8 cellular contexts compared by ENCODE assay signal in genomic region chr19:45451181-45451849, GRCh38. TPM values are rescaled to one million over a fixed set of nuclear protein-coding genes. Genes with fewer than 3 reads are reported as not detected.
DNase-seq lines count a peak whose midpoint lies in the region; ATAC-seq and TF ChIP-seq lines count a peak whose summit lies in the region.

No MANE protein-coding gene starts in this region.

- peak overlapping the region; percentile 96 for H3K27ac ChIP-seq in epithelial cell of prostate
- peak overlapping the region; percentile 99 for H3K27ac ChIP-seq in naive thymus-derived CD4-positive, alpha-beta T cell (ENCODE audit: low read depth, low read length)

- H3K27ac Mint-ChIP-seq in activated B cell treated with CpG ODN at 0.5 μM for 24 hours: peak overlapping the region; percentile 93
- peak overlapping the region; percentile 96 to 100 (median 99) for H3K27ac Mint-ChIP-seq in naive thymus-derived CD4-positive, alpha-beta T cell

- H3K36me3 Mint-ChIP-seq in activated B cell treated with CpG ODN at 0.5 μM for 24 hours (ENCODE audit: low read depth): peaks cover 3% of the 10 kb centered on the region
- no peaks in the 10 kb centered on the region for H3K36me3 Mint-ChIP-seq in naive thymus-derived CD4-positive, alpha-beta T cell

- no peaks in the 10 kb centered on the region for H3K9me3 Mint-ChIP-seq in activated B cell treated with CpG ODN at 0.5 μM for 24 hours
- H3K9me3 Mint-ChIP-seq in naive thymus-derived CD4-positive, alpha-beta T cell: peaks cover 0 to 11% (median 0%) of the 10 kb centered on the region in 11 donors

- CTCF ChIA-PET in activated B cell treated with CpG ODN at 0.5 μM for 24 hours (lab: Charles Lee): interaction anchor here (1.0 kb wide), 1 partner anchor 12 kb away, joined by 4 read pairs; no protein-coding TSS in a partner anchor
- CTCF ChIA-PET in naive thymus-derived CD4-positive, alpha-beta T cell (lab: Charles Lee): interaction anchor here (0.9 to 1.0 kb wide), 2 partner anchors 12 to 33 kb away, joined by 3 to 4 read pairs; no protein-coding TSS in a partner anchor

- POLR2A ChIA-PET in activated B cell treated with CpG ODN at 0.5 μM for 24 hours (lab: Charles Lee): interaction anchor here (0.9 to 4.2 kb wide), 2 partner anchors 11 to 17 kb away, joined by 3 to 34 read pairs; partner anchors contain the start of gene FOSB
- POLR2A ChIA-PET in naive thymus-derived CD4-positive, alpha-beta T cell (lab: Charles Lee): interaction anchor here (1.6 to 2.3 kb wide), 2 partner anchors 12 to 18 kb away, joined by 5 to 9 read pairs; no protein-coding TSS in a partner anchor

- H3K27me3 Mint-ChIP-seq in activated B cell treated with CpG ODN at 0.5 μM for 24 hours: no peaks in the 10 kb centered on the region
- peaks cover 0 to 26% (median 0%) of the 10 kb centered on the region in 5 donors for H3K27me3 Mint-ChIP-seq in naive thymus-derived CD4-positive, alpha-beta T cell

- DNase-seq in EH (ENCODE audit: low read depth) (peak; percentile 78), activated B cell treated with CpG ODN at 0.5 μM for 24 hours (peak; percentile 50), epithelial cell of prostate (ENCODE audit: low read depth, low spot score) (peak; percentile 77), DMS114 treated with DMSO at 0.1 percent for 48 hours (lab: John Stamatoyannopoulos, UW; ENCODE audit: unreplicated experiment) (no peak), NCI-H226 (no peak)
- peak in 7 of 9 donors; percentile 52 to 78 (median 71) for DNase-seq in naive thymus-derived CD4-positive, alpha-beta T cell

- peak overlapping the region; percentile 83 for H3K4me3 Mint-ChIP-seq in activated B cell treated with CpG ODN at 0.5 μM for 24 hours
- peak overlapping the region; percentile 81 to 97 (median 90) for H3K4me3 Mint-ChIP-seq in naive thymus-derived CD4-positive, alpha-beta T cell

- H3K4me1 Mint-ChIP-seq in activated B cell treated with CpG ODN at 0.5 μM for 24 hours: peaks cover 56% of the 10 kb centered on the region
- H3K4me1 Mint-ChIP-seq in naive thymus-derived CD4-positive, alpha-beta T cell: peaks cover 30 to 66% (median 47%) of the 10 kb centered on the region in 7 donors

- peaks cover 25 to 41% of the 10 kb centered on the region in 2 donors for H3K4me1 ChIP-seq in naive thymus-derived CD4-positive, alpha-beta T cell (ENCODE audit: control insufficient read depth in 2 of 2, insufficient read depth in 2 of 2, low read length in 2 of 2)

- H3K4me3 ChIP-seq in naive thymus-derived CD4-positive, alpha-beta T cell (ENCODE audit: low read length): peak overlapping the region; percentile 70

- H3K36me3 ChIP-seq in naive thymus-derived CD4-positive, alpha-beta T cell (ENCODE audit: control insufficient read depth in 2 of 3, insufficient read depth in 3 of 3, low read length in 3 of 3): no peaks in the 10 kb centered on the region

- no peaks in the 10 kb centered on the region for H3K9me3 ChIP-seq in naive thymus-derived CD4-positive, alpha-beta T cell (ENCODE audit: control insufficient read depth in 2 of 3, low read length in 3 of 3)

- ATAC-seq in HG02970 (IDR thresholded peaks at IDR 0.05; ENCODE audit: low FRiP score, unreplicated experiment): peak; percentile 2
- ATAC-seq in activated B cell treated with CpG ODN at 0.5 μM for 24 hours (ENCODE audit: low read depth): peak; percentile 41
- ATAC-seq in naive thymus-derived CD4-positive, alpha-beta T cell: peak; percentile 50
- no peak for ATAC-seq in GM21529 (IDR thresholded peaks at IDR 0.05; ENCODE audit: unreplicated experiment)

- no peak for TF ChIP-seq CTCF in activated B cell treated with CpG ODN at 0.5 μM for 24 hours (IDR thresholded peaks at IDR 0.05)

- intact Hi-C loops in activated B cell treated with CpG ODN at 0.5 μM for 24 hours (cut with micrococcal nuclease): loop anchor here (1.0 to 2.0 kb wide), 2 partner anchors 8 to 241 kb away; partner anchors contain the start of gene QPCTL
- intact Hi-C loops in naive thymus-derived CD4-positive, alpha-beta T cell (cut with micrococcal nuclease): loop anchor here (1.0 kb wide), 3 partner anchors 8 to 16 kb away; partner anchors contain the start of gene FOSB (in 1 of the 2)

- no peaks in the 10 kb centered on the region for H3K27me3 ChIP-seq in naive thymus-derived CD4-positive, alpha-beta T cell (ENCODE audit: control insufficient read depth in 2 of 2, insufficient read depth in 2 of 2, low read length in 2 of 2)

RNA-seq across cellular contexts. Expression of gene FOSB, which starts 16.5 kb away (rescaled TPM):
- 16.8 and 20.4 TPM in 2 replicates for total RNA-seq in activated B cell treated with CpG ODN at 0.5 μM for 24 hours
- total RNA-seq in naive thymus-derived CD4-positive, alpha-beta T cell: 1,000 to 10,000 TPM in 1 of 5 experiments, 100 to 1,000 TPM in 1, 10 to 100 TPM in 2, 1 to 10 TPM in 1; 2.1 to 1,925 (median 22.8) TPM
- polyA plus RNA-seq in naive thymus-derived CD4-positive, alpha-beta T cell: 1 to 10 TPM; 3.0 to 5.3 TPM

RNA-seq across cellular contexts. Expression of gene ERCC1, which starts 27.6 kb away (rescaled TPM):
- total RNA-seq in activated B cell treated with CpG ODN at 0.5 μM for 24 hours: 69.2 and 71.6 TPM in 2 replicates
- 10 to 100 TPM; 45.1 to 88.2 (median 53.4) TPM for total RNA-seq in naive thymus-derived CD4-positive, alpha-beta T cell
- 10 to 100 TPM; 31.7 to 32.7 TPM for polyA plus RNA-seq in naive thymus-derived CD4-positive, alpha-beta T cell

RNA-seq across cellular contexts. Expression of gene POLR1G, which starts 44.9 kb away (rescaled TPM):
- total RNA-seq in activated B cell treated with CpG ODN at 0.5 μM for 24 hours: 6.7 and 6.8 TPM in 2 replicates
- 1 to 10 TPM in 4 of 5 experiments, under 1 TPM in 1; 0.45 to 8.2 (median 4.7) TPM for total RNA-seq in naive thymus-derived CD4-positive, alpha-beta T cell
- polyA plus RNA-seq in naive thymus-derived CD4-positive, alpha-beta T cell: 1 to 10 TPM; 5.1 to 5.4 TPM

RNA-seq across cellular contexts. Expression of gene RTN2, which starts 45.5 kb away (rescaled TPM):
- 1.2 and 1.5 TPM in 2 replicates for total RNA-seq in activated B cell treated with CpG ODN at 0.5 μM for 24 hours
- 1 to 10 TPM in 4 of 5 experiments, under 1 TPM in 1; 0.86 to 3.1 (median 2.4) TPM for total RNA-seq in naive thymus-derived CD4-positive, alpha-beta T cell
- polyA plus RNA-seq in naive thymus-derived CD4-positive, alpha-beta T cell: under 1 TPM; 0.30 to 0.37 TPM

RNA-seq across cellular contexts. Expression of gene PPP1R13L, which starts 46.4 kb away (rescaled TPM):
- total RNA-seq in activated B cell treated with CpG ODN at 0.5 μM for 24 hours: 4.0 and 5.1 TPM in 2 replicates
- 10 to 100 TPM in 3 of 5 experiments, 1 to 10 TPM in 2; 2.9 to 24.4 (median 11.1) TPM for total RNA-seq in naive thymus-derived CD4-positive, alpha-beta T cell
- polyA plus RNA-seq in naive thymus-derived CD4-positive, alpha-beta T cell: under 1 TPM; 0.56 to 0.61 TPM

Comparison
In these comparisons a context has a peak if more than half of its experiments do, and no peak if none do; other contexts are left out.
1. DNase-seq: peak in EH (single experiment), activated B cell treated with CpG ODN at 0.5 μM for 24 hours (single experiment), epithelial cell of prostate (single experiment) and naive thymus-derived CD4-positive, alpha-beta T cell (7 of 9); none in DMS114 treated with DMSO at 0.1 percent for 48 hours (single experiment) and NCI-H226 (single experiment).